ENCODE assay signal across 16 cellular contexts in genomic region chr11:48880021-48880441, GRCh38.
"Had no signal": no experiment of that assay in that cellular context is flagged by ENCODE, and none has a peak within 500 bp of the region (broad histone marks: within the 10 kb centered on the region; RNA-seq: fewer than 3 reads in every experiment).

No MANE protein-coding gene starts in this region.

- DNase-seq: activated CD4-positive, alpha-beta T cell treated with anti-CD3 and anti-CD28 coated beads, Interleukin-2, amount 10 ng/mL, durations not matched to agents 7 days and 5 days; activated CD8-positive, alpha-beta T cell treated with anti-CD3 and anti-CD28 coated beads, Interleukin-2, amount 10 ng/mL, durations not matched to agents 7 days and 5 days; activated gamma-delta T cell; activated T-cell treated with anti-CD3 and anti-CD28 coated beads, Interleukin-2, amount 50 U/mL, for 48 hours; cerebellar nuclear complex; SHP77 treated with DMSO at 0.1 percent for 48 hours; SK-N-SH; stimulated activated CD4-positive, alpha-beta T cell treated with anti-CD3 and anti-CD28 coated beads, Interleukin-4, amount 100 ng/mL, for 24 hours had no signal

- H3K9me3 ChIP-seq: adrenal gland, breast epithelium, SK-N-SH, thoracic aorta had no signal

- H3K27me3 ChIP-seq: adrenal gland, breast epithelium had no signal

- ATAC-seq: activated CD8-positive, alpha-beta T cell treated with anti-CD3 and anti-CD28 coated beads, Interleukin-2, amount 10 ng/mL, durations not matched to agents 7 days and 5 days; activated naive CD4-positive, alpha-beta T cell treated with anti-CD3 and anti-CD28 coated beads, Interleukin-2, amount 50 U/mL, for 72 hours; natural killer cell treated with Interleukin-12 subunit alpha and Interleukin-12 subunit beta and Interleukin-15 and Interleukin-18, amount 100 ng/mL, for 72 hours; stimulated activated effector memory CD8-positive, alpha-beta T cell treated with anti-CD3 and anti-CD28 coated beads, Interleukin-12 subunit alpha, Interleukin-12 subunit beta, amount 100 ng/mL, for 72 hours had no signal

- H3K27ac ChIP-seq: adrenal gland, breast epithelium, thoracic aorta had no signal

- H3K36me3 ChIP-seq: adrenal gland, breast epithelium, thoracic aorta had no signal

- H3K4me3 ChIP-seq: adrenal gland, breast epithelium, lung, smooth muscle cell, thoracic aorta had no signal

- H3K4me1 ChIP-seq: adrenal gland, breast epithelium had no signal
